ENCODE assay signal across 14 cellular contexts in the genomic region with DNA sequence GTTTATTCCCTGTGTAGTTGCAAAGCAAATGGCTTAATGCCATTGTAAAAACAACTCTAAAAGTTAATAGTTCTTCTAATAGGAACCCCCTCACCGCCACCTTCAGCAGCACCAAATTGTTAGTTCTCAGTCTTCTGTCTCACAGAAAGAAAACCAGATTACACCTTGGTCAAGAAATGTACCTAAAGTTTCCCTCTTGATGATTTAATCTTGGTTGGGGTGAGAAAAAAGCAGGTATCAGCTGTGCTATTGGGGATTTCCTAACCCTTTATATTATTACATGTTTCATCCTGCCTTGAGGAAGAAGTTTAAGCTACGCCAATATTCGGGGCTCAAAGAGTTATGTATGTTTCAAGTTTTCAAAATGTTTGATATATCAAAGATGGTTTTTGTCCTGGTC.
"Had no signal": no experiment of that assay in that cellular context is flagged by ENCODE, and none has a peak within 500 bp of the region (broad histone marks: within the 10 kb centered on the region; RNA-seq: fewer than 3 reads in every experiment).

No MANE protein-coding gene starts in this region.

- H3K27ac Mint-ChIP-seq: activated naive CD4-positive, alpha-beta T cell treated with anti-CD3 and anti-CD28 coated beads, Interleukin-2, amount 50 U/mL, for 24 hours had no signal

- H3K9me3 Mint-ChIP-seq: activated naive CD4-positive, alpha-beta T cell treated with anti-CD3 and anti-CD28 coated beads, Interleukin-2, amount 50 U/mL, for 24 hours; neural crest cell had no signal

- DNase-seq: activated CD8-positive, alpha-beta memory T cell treated with anti-CD3 and anti-CD28 coated beads for 24 hours; activated effector memory CD4-positive, alpha-beta T cell treated with Interleukin-2 at 50 U/mL for 16 hours; amygdala; stimulated activated CD4-positive, alpha-beta T cell treated with anti-CD3 and anti-CD28 coated beads, Interleukin-2, amount 100 ng/mL, for 48 hours; stimulated activated CD8-positive, alpha-beta memory T cell treated with anti-CD3 and anti-CD28 coated beads, Interleukin-4, amount 100 ng/mL, for 48 hours; stomach; T-helper 9 cell had no signal

- H3K36me3 Mint-ChIP-seq: activated naive CD4-positive, alpha-beta T cell treated with anti-CD3 and anti-CD28 coated beads, Interleukin-2, amount 50 U/mL, for 24 hours had no signal

- H3K27me3 ChIP-seq: breast epithelium, ovary, stomach had no signal

- H3K36me3 ChIP-seq: breast epithelium, gastroesophageal sphincter, ovary, stomach had no signal

- H3K4me3 Mint-ChIP-seq: activated naive CD4-positive, alpha-beta T cell treated with anti-CD3 and anti-CD28 coated beads, Interleukin-2, amount 50 U/mL, for 24 hours; neural crest cell had no signal

- ATAC-seq: gastroesophageal sphincter had no signal

- FAIRE-seq: endothelial cell of umbilical vein, urothelium cell line had no signal

- H3K27ac ChIP-seq: breast epithelium, gastroesophageal sphincter, ovary, stomach had no signal

- H3K4me3 ChIP-seq: breast epithelium, gastroesophageal sphincter, ovary, stomach had no signal

- H3K4me1 Mint-ChIP-seq: activated naive CD4-positive, alpha-beta T cell treated with anti-CD3 and anti-CD28 coated beads, Interleukin-2, amount 50 U/mL, for 24 hours; neural crest cell had no signal

- H3K9me3 ChIP-seq: breast epithelium, gastroesophageal sphincter, ovary, stomach had no signal

- H3K4me1 ChIP-seq: breast epithelium, gastroesophageal sphincter, stomach had no signal
